In genomic region chr7:44491229-44491628, GRCh38 we compare ENCODE assay signal across 8 cellular contexts. TPM values are rescaled to one million over a fixed set of nuclear protein-coding genes. Genes with fewer than 3 reads are reported as not detected.
DNase-seq lines count a peak whose midpoint lies in the region; ATAC-seq, FAIRE-seq and TF ChIP-seq lines count a peak whose summit lies in the region.

No MANE protein-coding gene starts in this region.

- WGBS in HUES64, result 0% methylated on average over 2 of the region's 3 CpGs

- 0 out of 2 replicates have a peak, but pooled peaks cover 3% of the 10 kb centered on the region for H3K36me3 ChIP-seq in HUES64 (ENCODE audit: insufficient read depth, low read length)
- H3K36me3 ChIP-seq in bronchial epithelial cell (ENCODE audit: control insufficient read depth, insufficient read depth, low read length), result no peaks in the 10 kb centered on the region
- no peaks in the 10 kb centered on the region for H3K36me3 ChIP-seq in muscle layer of colon (ENCODE audit: insufficient read depth, low read length)

- H3K27me3 ChIP-seq in HUES64 (ENCODE audit: insufficient read depth, low read length) (peaks cover 7% of the 10 kb centered on the region; the same call in 1 of the 2 replicates), bronchial epithelial cell (ENCODE audit: control insufficient read depth, insufficient read depth, low read length) (no peaks in the 10 kb centered on the region), muscle layer of colon (ENCODE audit: control insufficient read depth in 1 of 2, insufficient read depth in 2 of 2, low read length in 2 of 2) (peaks cover 0 to 4% of the 10 kb centered on the region in 2 donors)

- H3K9ac ChIP-seq in HUES64 (ENCODE audit: low read depth, low read length) (peak overlapping the region; percentile 97), muscle layer of colon (ENCODE audit: low read length) (peak overlapping the region; percentile 88)

- H3K4me1 ChIP-seq in HUES64 (ENCODE audit: insufficient read depth, low read length) (peaks cover 7% of the 10 kb centered on the region; the same call in 1 of the 2 replicates), muscle layer of colon (ENCODE audit: insufficient read depth, low read length) (peaks cover 26% of the 10 kb centered on the region)

- no peak for ATAC-seq in GM21381 (IDR thresholded peaks at IDR 0.05; ENCODE audit: unreplicated experiment)
- ATAC-seq in GM21447 (IDR thresholded peaks at IDR 0.05; ENCODE audit: unreplicated experiment), result no peak

- H3K27ac ChIP-seq in HUES64 (ENCODE audit: low read depth, low read length) (peak overlapping the region; percentile 100), muscle layer of colon (ENCODE audit: low read depth, low read length) (peak overlapping the region; percentile 98)

- DNase-seq in AG04449 (ENCODE audit: low read depth, low spot score) (no peak), bronchial epithelial cell (ENCODE audit: low read depth) (no peak), NCI-H226 (no peak), RKO (ENCODE audit: low spot score) (no peak)

- CTCF ChIA-PET in AG04449 (lab: Yijun Ruan, JAX), result interaction anchor here (0.8 to 3.2 kb wide), 8 partner anchors 9 to 294 kb away, joined by 3 to 16 read pairs (median 4); no protein-coding TSS in a partner anchor

- no peaks in the 10 kb centered on the region for H3K9me3 ChIP-seq in HUES64 (ENCODE audit: insufficient read depth, low read depth, low read length)
- no peaks in the 10 kb centered on the region for H3K9me3 ChIP-seq in muscle layer of colon (ENCODE audit: low read length)

- TF ChIP-seq CTCF in AG04449 (IDR thresholded peaks at IDR 0.05; ENCODE audit: insufficient read depth, low read length, missing control alignments) (no peak), bronchial epithelial cell (IDR thresholded peaks at IDR 0.05; ENCODE audit: insufficient read depth, low read length, severe bottlenecking) (no peak)

- peak overlapping the region; percentile 97 for H3K4me3 ChIP-seq in AG04449 (ENCODE audit: low read depth, low read length)
- peak overlapping the region; percentile 74 for H3K4me3 ChIP-seq in HUES64 (ENCODE audit: low read length)
- H3K4me3 ChIP-seq in bronchial epithelial cell (ENCODE audit: low read depth, low read length), result peak overlapping the region; percentile 73
- H3K4me3 ChIP-seq in muscle layer of colon (ENCODE audit: low read depth in 1 of 2, low read length in 2 of 2), result peak overlapping the region; percentile 92 to 97

- POLR2A ChIA-PET in AG04449 (lab: Yijun Ruan, JAX), result no interaction called here

- FAIRE-seq in bronchial epithelial cell (lab: Jason Lieb, UNC), result no peak

RNA-seq across cellular contexts. Expression of gene NUDCD3, which starts 0.8 kb away (rescaled TPM):
- 33.4 TPM for polyA plus RNA-seq in HUES64 (2013, experiment 1 of 2)
- 29.7 TPM for polyA plus RNA-seq in HUES64 (2013, experiment 2 of 2)
- 59.0 and 85.6 TPM in 2 replicates for total RNA-seq in bronchial epithelial cell

RNA-seq across cellular contexts. Expression of gene NPC1L1, which starts 49.9 kb away (rescaled TPM):
- polyA plus RNA-seq in HUES64 (2013, experiment 1 of 2), result 0.45 TPM
- 0.44 TPM for polyA plus RNA-seq in HUES64 (2013, experiment 2 of 2)
- total RNA-seq in bronchial epithelial cell, result under 0.01 TPM in 2 replicates
